Comparison of ENCODE assay signal across 2 cellular contexts in the genomic region with DNA sequence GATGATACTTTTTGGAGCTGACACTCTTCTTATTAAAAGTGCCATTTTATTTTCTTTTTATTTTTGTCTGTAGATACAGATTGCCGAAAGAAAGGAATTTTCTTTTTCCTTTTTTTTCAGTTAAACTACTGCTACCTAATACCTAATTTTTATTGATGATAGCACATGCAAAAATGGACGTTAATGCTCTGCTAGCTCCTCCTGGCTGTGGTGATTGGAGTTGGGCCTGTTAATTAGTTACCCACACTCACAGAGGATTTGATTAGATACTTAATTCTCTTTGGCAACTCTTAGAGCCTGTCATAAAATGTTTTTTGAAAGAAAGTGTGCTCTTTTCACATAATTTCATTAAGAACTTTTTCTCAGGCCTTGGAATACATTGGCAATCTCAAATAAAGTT.
TF ChIP-seq lines count a peak whose summit lies in the region.

No MANE protein-coding gene starts in this region.

TF ChIP-seq in IMR-90, 13 proteins besides CTCF, POLR2A, EP300 and RAD21:
- TF ChIP-seq MXI1 (IDR thresholded peaks at IDR 0.05; ENCODE audit: borderline replicate concordance, low read depth, low read length), result no peak

TF ChIP-seq in H1, 55 proteins besides CTCF, POLR2A, EP300 and RAD21:
- no peak for TF ChIP-seq KDM5A (IDR thresholded peaks at IDR 0.05; ENCODE audit: low read length)
- TF ChIP-seq SP1 (IDR thresholded peaks at IDR 0.05; ENCODE audit: low read depth, low read length), result no peak
- TF ChIP-seq SP4 (IDR thresholded peaks at IDR 0.05; ENCODE audit: low read length), result no peak
- no peak for TF ChIP-seq TEAD4 (IDR thresholded peaks at IDR 0.05; ENCODE audit: low read depth, low read length)
- no peak for TF ChIP-seq GABPA (IDR thresholded peaks at IDR 0.05; ENCODE audit: borderline replicate concordance, insufficient read depth, low read length)
- TF ChIP-seq NRF1 (IDR thresholded peaks at IDR 0.05; ENCODE audit: low read depth, low read length), result no peak
- TF ChIP-seq, protein P1, sequence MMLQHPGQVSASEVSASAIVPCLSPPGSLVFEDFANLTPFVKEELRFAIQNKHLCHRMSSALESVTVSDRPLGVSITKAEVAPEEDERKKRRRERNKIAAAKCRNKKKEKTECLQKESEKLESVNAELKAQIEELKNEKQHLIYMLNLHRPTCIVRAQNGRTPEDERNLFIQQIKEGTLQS (IDR thresholded peaks at IDR 0.05; ENCODE audit: insufficient read depth, low read depth, low read length), result no peak
- no peak for TF ChIP-seq HDAC6 (IDR thresholded peaks at IDR 0.05; ENCODE audit: low read depth, low read length)
- TF ChIP-seq, protein P2, sequence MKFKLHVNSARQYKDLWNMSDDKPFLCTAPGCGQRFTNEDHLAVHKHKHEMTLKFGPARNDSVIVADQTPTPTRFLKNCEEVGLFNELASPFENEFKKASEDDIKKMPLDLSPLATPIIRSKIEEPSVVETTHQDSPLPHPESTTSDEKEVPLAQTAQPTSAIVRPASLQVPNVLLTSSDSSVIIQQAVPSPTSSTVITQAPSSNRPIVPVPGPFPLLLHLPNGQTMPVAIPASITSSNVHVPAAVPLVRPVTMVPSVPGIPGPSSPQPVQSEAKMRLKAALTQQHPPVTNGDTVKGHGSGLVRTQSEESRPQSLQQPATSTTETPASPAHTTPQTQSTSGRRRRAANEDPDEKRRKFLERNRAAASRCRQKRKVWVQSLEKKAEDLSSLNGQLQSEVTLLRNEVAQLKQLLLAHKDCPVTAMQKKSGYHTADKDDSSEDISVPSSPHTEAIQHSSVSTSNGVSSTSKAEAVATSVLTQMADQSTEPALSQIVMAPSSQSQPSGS (IDR thresholded peaks at IDR 0.05; ENCODE audit: low read length), result no peak
- no peak for TF ChIP-seq KDM1A (IDR thresholded peaks at IDR 0.05; ENCODE audit: borderline replicate concordance, low read length)
- TF ChIP-seq TCF12 (IDR thresholded peaks at IDR 0.05; ENCODE audit: low read depth, low read length), result no peak
- no peak for TF ChIP-seq RFX5 (IDR thresholded peaks at IDR 0.05; ENCODE audit: borderline replicate concordance, low read depth, low read length)
- TF ChIP-seq CBX8 (IDR thresholded peaks at IDR 0.05; ENCODE audit: borderline replicate concordance, low read depth, low read length), result no peak
- no peak for TF ChIP-seq SIX5 (IDR thresholded peaks at IDR 0.05; ENCODE audit: low read depth, low read length)
- TF ChIP-seq, protein P3, sequence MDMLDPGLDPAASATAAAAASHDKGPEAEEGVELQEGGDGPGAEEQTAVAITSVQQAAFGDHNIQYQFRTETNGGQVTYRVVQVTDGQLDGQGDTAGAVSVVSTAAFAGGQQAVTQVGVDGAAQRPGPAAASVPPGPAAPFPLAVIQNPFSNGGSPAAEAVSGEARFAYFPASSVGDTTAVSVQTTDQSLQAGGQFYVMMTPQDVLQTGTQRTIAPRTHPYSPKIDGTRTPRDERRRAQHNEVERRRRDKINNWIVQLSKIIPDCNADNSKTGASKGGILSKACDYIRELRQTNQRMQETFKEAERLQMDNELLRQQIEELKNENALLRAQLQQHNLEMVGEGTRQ (IDR thresholded peaks at IDR 0.05; ENCODE audit: low read length), result no peak
